ENCODE assay signal across 9 cellular contexts in genomic region chr16:9901-10665, GRCh38. TPM values are rescaled to one million over a fixed set of nuclear protein-coding genes. Genes with fewer than 3 reads are reported as not detected.
DNase-seq lines count a peak whose midpoint lies in the region; ATAC-seq, FAIRE-seq and TF ChIP-seq lines count a peak whose summit lies in the region.
"Had no signal": no experiment of that assay in that cellular context is flagged by ENCODE, and none has a peak within 500 bp of the region (broad histone marks: within the 10 kb centered on the region; RNA-seq: fewer than 3 reads in every experiment).

No MANE protein-coding gene starts in this region.

- H3K4me1 Mint-ChIP-seq in activated T-cell treated with anti-CD3 and anti-CD28 coated beads, Interleukin-2, amount 50 U/mL, for 72 hours (ENCODE audit: low read depth), result no peaks in the 10 kb centered on the region

- TF ChIP-seq CTCF in heart left ventricle (IDR thresholded peaks at IDR 0.05) (no peak), right atrium auricular region (IDR thresholded peaks at IDR 0.05) (no peak), left lung (IDR thresholded peaks at IDR 0.05) (no peak)

- H3K4me3 Mint-ChIP-seq in activated T-cell treated with anti-CD3 and anti-CD28 coated beads, Interleukin-2, amount 50 U/mL, for 72 hours, result peak overlapping the region in 1 of 2 donors; percentile 65

- no peaks in the 10 kb centered on the region for H3K4me1 ChIP-seq in heart left ventricle
- no peaks in the 10 kb centered on the region for H3K4me1 ChIP-seq in right atrium auricular region
- H3K4me1 ChIP-seq in left lung, result no peaks in the 10 kb centered on the region

- no peaks in the 10 kb centered on the region for H3K9me3 ChIP-seq in heart left ventricle
- no peaks in the 10 kb centered on the region for H3K9me3 ChIP-seq in right atrium auricular region
- H3K9me3 ChIP-seq in left lung, result no peaks in the 10 kb centered on the region

- no peaks in the 10 kb centered on the region for H3K9me3 Mint-ChIP-seq in activated T-cell treated with anti-CD3 and anti-CD28 coated beads, Interleukin-2, amount 50 U/mL, for 72 hours

- WGBS in heart left ventricle, 4 donors, result 60 to 85% (median 73%) methylated on average over 36 to 48 of the region's 48 CpGs

- H3K4me3 ChIP-seq in heart left ventricle (no peak overlapping the region), right atrium auricular region (no peak overlapping the region), left lung (no peak overlapping the region)
- H3K4me3 ChIP-seq: PC-9 had no signal

- H3K27ac Mint-ChIP-seq in activated T-cell treated with anti-CD3 and anti-CD28 coated beads, Interleukin-2, amount 50 U/mL, for 72 hours, result no peak overlapping the region

- no peak overlapping the region for H3K27ac ChIP-seq in heart left ventricle
- H3K27ac ChIP-seq in right atrium auricular region, result no peak overlapping the region
- H3K27ac ChIP-seq in left lung, result no peak overlapping the region
- H3K27ac ChIP-seq: PC-9 had no signal

- DNase-seq in heart left ventricle, result peak in 1 of 5 donors; percentile 59
- no peak for DNase-seq in right atrium auricular region (ENCODE audit: low spot score)
- no peak for DNase-seq in activated T-cell treated with anti-CD3 and anti-CD28 coated beads, Interleukin-2, amount 50 U/mL, for 72 hours
- DNase-seq in left lung, result peak in 1 of 2 donors; percentile 66
- DNase-seq in urothelium cell line (ENCODE audit: low spot score), result peak; percentile 41
- no peak for DNase-seq in middle frontal gyrus (ENCODE audit: extremely low spot score, low spot score)

- ATAC-seq in heart left ventricle, result peak in 3 of 4 donors; percentile 72 to 96 (median 95)
- ATAC-seq in activated T-cell treated with anti-CD3 and anti-CD28 coated beads, Interleukin-2, amount 50 U/mL, for 72 hours (replicated peaks in 1 of 2), result peak; percentile 78 to 96
- peak; percentile 95 for ATAC-seq in left lung
- ATAC-seq in GM21367 (IDR thresholded peaks at IDR 0.05; ENCODE audit: unreplicated experiment), result no peak
- no peak for ATAC-seq in GM18870 (IDR thresholded peaks at IDR 0.05; ENCODE audit: unreplicated experiment)

- intact Hi-C loops in heart left ventricle (cut with DNase I) (no loop called here), left lung (cut with DNase I) (no loop called here)

- no peak for FAIRE-seq in urothelium cell line (lab: Jason Lieb, UNC)

- no peaks in the 10 kb centered on the region for H3K36me3 Mint-ChIP-seq in activated T-cell treated with anti-CD3 and anti-CD28 coated beads, Interleukin-2, amount 50 U/mL, for 72 hours (ENCODE audit: insufficient read depth in 2 of 2)

- H3K27me3 ChIP-seq in heart left ventricle (no peaks in the 10 kb centered on the region), right atrium auricular region (no peaks in the 10 kb centered on the region), left lung (no peaks in the 10 kb centered on the region)

- H3K36me3 ChIP-seq in heart left ventricle (no peaks in the 10 kb centered on the region), right atrium auricular region (no peaks in the 10 kb centered on the region), left lung (no peaks in the 10 kb centered on the region)

- H3K27me3 Mint-ChIP-seq in activated T-cell treated with anti-CD3 and anti-CD28 coated beads, Interleukin-2, amount 50 U/mL, for 72 hours (ENCODE audit: low read depth), result no peaks in the 10 kb centered on the region

- no peak for TF ChIP-seq POLR2A in heart left ventricle (IDR thresholded peaks at IDR 0.05)

RNA-seq across cellular contexts. Expression of gene POLR3K, which starts 43.3 kb away (rescaled TPM):
- 10 to 100 TPM in 7 of 9 donors, 1 to 10 TPM in 2; 4.1 to 14.4 (median 11.5) TPM for total RNA-seq in heart left ventricle
- 10 to 100 TPM; 10.9 to 20.3 TPM for polyA plus RNA-seq in heart left ventricle
- 1 to 10 TPM; 4.0 TPM for total RNA-seq in right atrium auricular region
- total RNA-seq in activated T-cell treated with anti-CD3 and anti-CD28 coated beads, Interleukin-2, amount 50 U/mL, for 72 hours, result 10 to 100 TPM; 35.3 to 42.2 TPM
- total RNA-seq in left lung, result 10 to 100 TPM; 12.6 to 13.4 TPM

RNA-seq across cellular contexts. Expression of gene SNRNP25, which starts 43.5 kb away (rescaled TPM):
- 100 to 1,000 TPM in 1 of 9 donors, 10 to 100 TPM in 8; 41.6 to 105 (median 56.5) TPM for total RNA-seq in heart left ventricle
- 100 to 1,000 TPM in 1 of 2 donors, 10 to 100 TPM in 1; 65.2 to 127 TPM for polyA plus RNA-seq in heart left ventricle
- 10 to 100 TPM; 47.1 to 78.3 TPM for total RNA-seq in right atrium auricular region
- total RNA-seq in activated T-cell treated with anti-CD3 and anti-CD28 coated beads, Interleukin-2, amount 50 U/mL, for 72 hours, result 10 to 100 TPM; 28.9 to 44.1 TPM
- 10 to 100 TPM; 19.1 to 22.2 TPM for total RNA-seq in left lung

Comparison
In these comparisons a context has a peak if more than half of its experiments do, and no peak if none do; other contexts are left out.
1. ATAC-seq: peak in heart left ventricle (3 of 4), activated T-cell treated with anti-CD3 and anti-CD28 coated beads, Interleukin-2, amount 50 U/mL, for 72 hours (2 of 2) and left lung (single experiment); none in GM21367 (single experiment) and GM18870 (single experiment).